8 cellular contexts compared by ENCODE assay signal in genomic region chr14:100307215-100308111, GRCh38. TPM values are rescaled to one million over a fixed set of nuclear protein-coding genes. Genes with fewer than 3 reads are reported as not detected.
A peak's percentile ranks its signal among the peaks of the same experiment; 100 is the strongest.
DNase-seq lines count a peak whose midpoint lies in the region; ATAC-seq and TF ChIP-seq lines count a peak whose summit lies in the region.

No MANE protein-coding gene starts in this region.

- no peaks in the 10 kb centered on the region for H3K9me3 ChIP-seq in Karpas-422 (ENCODE audit: low read length)
- no peaks in the 10 kb centered on the region for H3K9me3 ChIP-seq in breast epithelium

- no peak overlapping the region for H3K27ac ChIP-seq in Karpas-422 (ENCODE audit: low read length)
- H3K27ac ChIP-seq in breast epithelium, result peak overlapping the region; percentile 78 to 90

- H3K36me3 ChIP-seq in Karpas-422 (ENCODE audit: insufficient read depth, low read length), result no peaks in the 10 kb centered on the region
- H3K36me3 ChIP-seq in breast epithelium, result no peaks in the 10 kb centered on the region

- H3K27me3 ChIP-seq in Karpas-422 (ENCODE audit: low read length) (no peaks in the 10 kb centered on the region), breast epithelium (no peaks in the 10 kb centered on the region)

- H3K4me3 ChIP-seq in Karpas-422 (ENCODE audit: low read length) (peak overlapping the region; percentile 70; the same call in 1 of the 2 replicates), breast epithelium (peak overlapping the region; percentile 85 to 96 (median 89)), lower leg skin (ENCODE audit: low read depth, poor library complexity, severe bottlenecking) (peak overlapping the region; percentile 77)

- H3K4me1 ChIP-seq in Karpas-422 (ENCODE audit: low read length) (peaks cover 50% of the 10 kb centered on the region), breast epithelium (peaks cover 0 to 23% of the 10 kb centered on the region in 2 donors)

- no peak for ATAC-seq in HG03280 (IDR thresholded peaks at IDR 0.05; ENCODE audit: unreplicated experiment)

- 0 out of 2 replicates have a peak overlapping the region, but pooled peaks have one; percentile 69 for H3K9ac ChIP-seq in Karpas-422 (ENCODE audit: low read length)

- intact Hi-C loops in breast epithelium (cut with DNase I; ENCODE audit: low total_unique reads) (loop anchor here (10.0 kb wide), 1 partner anchor 67 kb away; the partner anchor contains the start of gene WDR25), lower leg skin (cut with DNase I; ENCODE audit: low total_unique reads) (no loop called here)

- peaks cover 16% of the 10 kb centered on the region; the same call in 1 of the 2 replicates for H4K20me1 ChIP-seq in Karpas-422 (ENCODE audit: insufficient read depth, low read depth, low read length)

- H3K79me2 ChIP-seq in Karpas-422 (ENCODE audit: low read length), result no peaks in the 10 kb centered on the region

- H3K9me2 ChIP-seq in Karpas-422 (replicated peaks; ENCODE audit: insufficient read depth, low read length), result no peaks in the 10 kb centered on the region

- peak overlapping the region; percentile 88 for H3K4me2 ChIP-seq in Karpas-422 (ENCODE audit: low read depth, low read length, poor library complexity, severe bottlenecking)

- DNase-seq in DMS79 treated with DMSO at 0.1 percent for 48 hours (lab: John Stamatoyannopoulos, UW) (peak; percentile 66), DMS79 (lab: John Stamatoyannopoulos, UW) (no peak), Karpas-422 (no peak), breast epithelium (ENCODE audit: low spot score in 2 of 2) (no peak), lower leg skin (ENCODE audit: low spot score in 2 of 2) (peak in 1 of 2 donors; percentile 90), ureter (ENCODE audit: low spot score) (peak; percentile 57), H4 (ENCODE audit: low spot score) (no peak)

- TF ChIP-seq CTCF in breast epithelium (IDR thresholded peaks at IDR 0.05) (no peak), lower leg skin (IDR thresholded peaks at IDR 0.05) (no peak)

- TF ChIP-seq POLR2A in breast epithelium (IDR thresholded peaks at IDR 0.05) (no peak), lower leg skin (IDR thresholded peaks at IDR 0.05) (no peak)

- H2AFZ ChIP-seq in Karpas-422 (ENCODE audit: low read length), result no peak overlapping the region

- WGBS in lower leg skin, 2 donors, result 23 to 30% methylated on average over 31 to 33 of the region's 33 CpGs

RNA-seq across cellular contexts. Expression of gene SLC25A29, which starts 1.2 kb away (rescaled TPM):
- 29.4 and 83.8 TPM in 2 replicates for total RNA-seq in Karpas-422 (2014; rRNA removed; shearing (Covaris generic); ENCODE audit: low replicate concordance)
- total RNA-seq in breast epithelium (100 to 1,000 TPM in 2 of 3 donors, 10 to 100 TPM in 1; 40.2 to 119 (median 110) TPM), lower leg skin (100 to 1,000 TPM in 3 of 4 donors, 10 to 100 TPM in 1; 98.5 to 166 (median 134) TPM), ureter (58.4 TPM)
- 11.2 and 23.5 TPM in 2 replicates for total RNA-seq in H4 (2014; rRNA removed; shearing (Covaris generic))

RNA-seq across cellular contexts. Expression of gene SLC25A47, which starts 15.7 kb away (rescaled TPM):
- not detected in 2 replicates for total RNA-seq in Karpas-422 (2014; rRNA removed; shearing (Covaris generic); ENCODE audit: low replicate concordance)
- total RNA-seq in breast epithelium, result under 1 TPM in 1 of 3 donors, not detected in 2; 0.16 TPM
- not detected for total RNA-seq in lower leg skin
- total RNA-seq in ureter, result not detected
- not detected in 2 replicates for total RNA-seq in H4 (2014; rRNA removed; shearing (Covaris generic))

Comparison
In these comparisons a context has a peak if more than half of its experiments do, and no peak if none do; other contexts are left out.
1. DNase-seq: peak in DMS79 treated with DMSO at 0.1 percent for 48 hours (single experiment) and ureter (single experiment); none in DMS79 (single experiment), Karpas-422 (single experiment), breast epithelium (0 of 2) and H4 (single experiment).
2. Peak in every context shown above with its lines, with median percentiles within 50 percentile points of each other: H3K4me3 ChIP-seq.